ENCODE assay signal across 8 cellular contexts in genomic region chr1:162391790-162392563, GRCh38. TPM values are rescaled to one million over a fixed set of nuclear protein-coding genes. Genes with fewer than 3 reads are reported as not detected.
DNase-seq lines count a peak whose midpoint lies in the region; ATAC-seq, FAIRE-seq and TF ChIP-seq lines count a peak whose summit lies in the region.

No MANE protein-coding gene starts in this region.

- POLR2A ChIA-PET in K562 (lab: Yijun Ruan, JAX) = interaction anchor here (1.8 kb wide), 1 partner anchor 15 kb away, joined by 6 read pairs; no protein-coding TSS in a partner anchor

- TF ChIP-seq CTCF in BE2C (IDR thresholded peaks at IDR 0.05; ENCODE audit: low read depth, low read length) (peak; percentile 90), GM13977 (IDR thresholded peaks at IDR 0.05; ENCODE audit: extremely low read depth, insufficient read depth, missing control alignments) (peak; percentile 77), K562 (IDR thresholded peaks at IDR 0.05 in 2 of 3, conservative IDR thresholded peaks at IDR 0.05 in 1 of 3; ENCODE audit: insufficient read depth in 2 of 3, low read depth in 1 of 3, low read length in 3 of 3) (peak; percentile 69 to 88 (median 84)), kidney (IDR thresholded peaks at IDR 0.05; ENCODE audit: borderline replicate concordance, extremely low read depth, insufficient read depth) (peak; percentile 75), upper lobe of right lung (IDR thresholded peaks at IDR 0.05) (peak; percentile 76)

- intact Hi-C loops in K562 (cut with micrococcal nuclease) = loop anchor here (1.0 to 5.0 kb wide), 3 partner anchors 35 to 336 kb away; no protein-coding TSS in a partner anchor
- intact Hi-C loops in kidney (cut with DNase I) = no loop called here
- intact Hi-C loops in upper lobe of right lung (cut with DNase I) = no loop called here

- CTCF ChIA-PET in K562 (lab: Yijun Ruan, JAX; ENCODE audit: low intra/inter-chr PET ratio) = interaction anchor here (1.3 to 3.6 kb wide), 3 partner anchors 34 to 336 kb away, joined by 4 to 19 read pairs (median 4); no protein-coding TSS in a partner anchor

- WGBS in K562 (ENCODE audit: insufficient coverage, low coverage, missing lambda C conversion rate) = 3% methylated on average over 4 of the region's 4 CpGs

- peak; percentile 34 for DNase-seq in BE2C
- peak; percentile 67 for DNase-seq in GM13977 (ENCODE audit: low spot score)
- peak; percentile 46 for DNase-seq in NCI-H2227 treated with DMSO at 0.1 percent for 48 hours (lab: John Stamatoyannopoulos, UW)
- DNase-seq in K562 (ENCODE audit: extremely low read depth in 1 of 4, low spot score in 3 of 4) = peak; percentile 63 to 83 (median 64)
- no peak for DNase-seq in kidney
- DNase-seq in upper lobe of right lung = no peak
- DNase-seq in effector CD8-positive, alpha-beta T cell (lab: John Stamatoyannopoulos, UW) = no peak

- peak; percentile 67 for FAIRE-seq in K562 (lab: Jason Lieb, UNC)
- peak; percentile 58 for FAIRE-seq in kidney (lab: Jason Lieb, UNC)

- peak overlapping the region; percentile 78 for H3K27ac ChIP-seq in K562 (ENCODE audit: extremely low read depth, low read depth, low read length)
- no peak overlapping the region for H3K27ac ChIP-seq in kidney (ENCODE audit: low read depth in 2 of 2, low read length in 2 of 2)
- no peak overlapping the region for H3K27ac ChIP-seq in upper lobe of right lung

- TF ChIP-seq POLR2A in K562 (conservative IDR thresholded peaks at IDR 0.05) = no peak

- 0 out of 2 replicates have a peak, but pooled peaks have one; percentile 18 for TF ChIP-seq EP300 in K562 (IDR thresholded peaks at IDR 0.05; ENCODE audit: low read length)

- TF ChIP-seq RAD21 in K562 (CRISPR knock-in tag; conservative IDR thresholded peaks at IDR 0.05 in 1 of 2, IDR thresholded peaks at IDR 0.05 in 1 of 2) = peak; percentile 89 to 98

- H4K20me1 ChIP-seq in K562 (replicated peaks; ENCODE audit: control insufficient read depth, insufficient read depth, low read length) = no peaks in the 10 kb centered on the region

- H3K9ac ChIP-seq in K562 (ENCODE audit: insufficient read depth in 1 of 2, low read depth in 2 of 2, low read length in 2 of 2) (peak overlapping the region in 1 of 2 experiments; percentile 56; a peak in 2 of 4 replicates), kidney (ENCODE audit: low read length in 2 of 2) (no peak overlapping the region)

- no peak overlapping the region for H3K4me3 ChIP-seq in BE2C (ENCODE audit: low read depth, low read length)
- H3K4me3 ChIP-seq in K562 = no peak overlapping the region
- H3K4me3 ChIP-seq in kidney (ENCODE audit: low read length in 2 of 2) = peak overlapping the region in 1 of 2 donors; percentile 15
- H3K4me3 ChIP-seq in upper lobe of right lung = no peak overlapping the region

- peaks cover 3% of the 10 kb centered on the region for H3K9me1 ChIP-seq in K562 (ENCODE audit: control insufficient read depth, insufficient read depth, low read length)

- BruUV-seq in K562 (replicated peaks; lab: Mats Ljungman, UMichigan) = no TSS peak

- H3K4me1 ChIP-seq in BE2C (no peaks in the 10 kb centered on the region), K562 (replicated peaks in 1 of 2; ENCODE audit: control insufficient read depth in 2 of 2, insufficient read depth in 2 of 2, low read length in 2 of 2) (peaks cover 44 to 56% of the 10 kb centered on the region in 2 experiments), kidney (ENCODE audit: control insufficient read depth in 1 of 2, insufficient read depth in 1 of 2, low read depth in 1 of 2, low read length in 2 of 2) (peaks cover 0 to 6% of the 10 kb centered on the region in 2 donors), upper lobe of right lung (no peaks in the 10 kb centered on the region)

- H3K79me2 ChIP-seq in K562 (ENCODE audit: control insufficient read depth, insufficient read depth, low read length) = no peaks in the 10 kb centered on the region

- H3K4me2 ChIP-seq in K562 (ENCODE audit: insufficient read depth, low read length) = peak overlapping the region; percentile 76

- peak overlapping the region; percentile 92 for H2AFZ ChIP-seq in K562 (ENCODE audit: low read depth, low read length)

- in situ Hi-C loops in GM13977 (cut with MboI; ENCODE audit: low pct_unique_long_range_greater_than_20kb, low sequenced_read_pairs, unreplicated experiment) = no loop called here
- in situ Hi-C loops in K562 (cut with MboI) = no loop called here

- no peaks in the 10 kb centered on the region for H3K9me3 ChIP-seq in BE2C
- H3K9me3 ChIP-seq in K562 (replicated peaks; ENCODE audit: control insufficient read depth, insufficient read depth, low read depth, low read length) = no peaks in the 10 kb centered on the region
- no peaks in the 10 kb centered on the region for H3K9me3 ChIP-seq in kidney (ENCODE audit: control insufficient read depth in 1 of 2, low read length in 2 of 2)
- no peaks in the 10 kb centered on the region for H3K9me3 ChIP-seq in upper lobe of right lung

- H3K27me3 ChIP-seq in BE2C (no peaks in the 10 kb centered on the region), K562 (ENCODE audit: control insufficient read depth in 2 of 2, insufficient read depth in 2 of 2, low read length in 2 of 2) (no peaks in the 10 kb centered on the region), upper lobe of right lung (no peaks in the 10 kb centered on the region)

- ATAC-seq in K562 = peak; percentile 50
- peak; percentile 91 for ATAC-seq in upper lobe of right lung
- no peak for ATAC-seq in HG03571 (IDR thresholded peaks at IDR 0.05; ENCODE audit: unreplicated experiment)

- H3K36me3 ChIP-seq in BE2C (no peaks in the 10 kb centered on the region), K562 (ENCODE audit: control insufficient read depth, insufficient read depth, low read length) (no peaks in the 10 kb centered on the region), kidney (ENCODE audit: control insufficient read depth in 1 of 2, insufficient read depth in 2 of 2, low read length in 2 of 2) (no peaks in the 10 kb centered on the region), upper lobe of right lung (no peaks in the 10 kb centered on the region)

RNA-seq across cellular contexts. Expression of gene C1orf226, which starts 10.4 kb away (rescaled TPM):
- 5.1 TPM for polyA plus RNA-seq in BE2C (2012; ENCODE audit: insufficient read depth, insufficient read length, low read depth)
- 1.0 and 2.1 TPM in 2 replicates for total RNA-seq in K562 (2011; cell fraction: chromatin; rRNA removed; ENCODE audit: low replicate concordance)
- total RNA-seq in K562 (2011; cell fraction: nucleolus; rRNA removed) = 0.92 and 1.2 TPM in 2 replicates
- total RNA-seq in K562 (2011; cell fraction: nucleoplasm; rRNA removed) = 1.6 and 1.9 TPM in 2 replicates
- total RNA-seq in K562 (2014; rRNA removed) = 0.36 and 0.37 TPM in 2 replicates
- 0.47 and 0.64 TPM in 2 replicates for total RNA-seq in K562 (2014; rRNA removed; fragmentation: Illumina TruSeq; extraction: Trizol)
- 0.33 and 0.53 TPM in 2 replicates for total RNA-seq in K562 (2015; rRNA removed; fragmentation: Illumina TruSeq; extraction: Trizol)
- total RNA-seq in K562 (2021) = 1.4 and 1.6 TPM in 2 replicates
- 0.81 and 1.4 TPM in 2 replicates for polyA plus RNA-seq in K562 (2011; rRNA removed)
- 0.97 and 1.4 TPM in 2 replicates for polyA plus RNA-seq in K562 (2011; cell fraction: cytosol; rRNA removed)
- 1.9 and 2.6 TPM in 2 replicates for polyA plus RNA-seq in K562 (2011; cell fraction: nucleus; rRNA removed)
- polyA plus RNA-seq in K562 (2012) = 1.2 and 1.6 TPM in 2 replicates
- polyA plus RNA-seq in K562 (2014; fragmentation: Illumina TruSeq; extraction: Trizol) = 1.2 and 1.3 TPM in 2 replicates
- polyA plus RNA-seq in K562 (2014; fragmentation: Nextera tagmentation; extraction: Ambion mirVana) = under 1 TPM; 0.10 to 0.20 TPM
- polyA plus RNA-seq in K562 (2014; rRNA removed) = 0.56 and 0.88 TPM in 2 replicates
- polyA minus RNA-seq in K562 (2011; rRNA and poly(A)+ RNA removed) = 0.70 and 1.4 TPM in 2 replicates
- 0.57 and 2.2 TPM in 2 replicates for polyA minus RNA-seq in K562 (2011; cell fraction: cytosol; rRNA and poly(A)+ RNA removed)
- 0.67 and 1.4 TPM in 2 replicates for polyA minus RNA-seq in K562 (2011; cell fraction: nucleus; rRNA and poly(A)+ RNA removed)
- total RNA-seq in kidney = 15.2 TPM
- 4.9 TPM for polyA plus RNA-seq in kidney (ENCODE audit: insufficient read depth, low read depth, low replicate concordance)
- 7.1 TPM for total RNA-seq in upper lobe of right lung

RNA-seq across cellular contexts. Expression of gene SPATA46, which starts 15.3 kb away (rescaled TPM):
- 1.6 TPM for polyA plus RNA-seq in BE2C (2012; ENCODE audit: insufficient read depth, insufficient read length, low read depth)
- not detected in 2 replicates for total RNA-seq in K562 (2011; cell fraction: chromatin; rRNA removed; ENCODE audit: low replicate concordance)
- total RNA-seq in K562 (2011; cell fraction: nucleolus; rRNA removed) = not detected in 2 replicates
- not detected in 2 replicates for total RNA-seq in K562 (2011; cell fraction: nucleoplasm; rRNA removed)
- total RNA-seq in K562 (2014; rRNA removed) = not detected in 2 replicates
- total RNA-seq in K562 (2014; rRNA removed; fragmentation: Illumina TruSeq; extraction: Trizol) = not detected in 2 replicates
- not detected in 2 replicates for total RNA-seq in K562 (2015; rRNA removed; fragmentation: Illumina TruSeq; extraction: Trizol)
- total RNA-seq in K562 (2021) = not detected in 2 replicates
- polyA plus RNA-seq in K562 (2011; rRNA removed) = 0.04 TPM in 2 replicates
- 0.03 TPM in 1 of 2 replicates, not detected in the other for polyA plus RNA-seq in K562 (2011; cell fraction: cytosol; rRNA removed)
- polyA plus RNA-seq in K562 (2011; cell fraction: nucleus; rRNA removed) = 0.14 TPM in 1 of 2 replicates, not detected in the other
- 0.15 TPM in 1 of 2 replicates, not detected in the other for polyA plus RNA-seq in K562 (2012)
- not detected in 2 replicates for polyA plus RNA-seq in K562 (2014; fragmentation: Illumina TruSeq; extraction: Trizol)
- polyA plus RNA-seq in K562 (2014; fragmentation: Nextera tagmentation; extraction: Ambion mirVana) = under 1 TPM in 1 of 2 experiments, not detected in 1; 0.11 TPM
- not detected in 2 replicates for polyA plus RNA-seq in K562 (2014; rRNA removed)
- polyA minus RNA-seq in K562 (2011; rRNA and poly(A)+ RNA removed) = not detected in 2 replicates
- not detected in 2 replicates for polyA minus RNA-seq in K562 (2011; cell fraction: cytosol; rRNA and poly(A)+ RNA removed)
- polyA minus RNA-seq in K562 (2011; cell fraction: nucleus; rRNA and poly(A)+ RNA removed) = not detected in 2 replicates
- total RNA-seq in kidney = not detected
- not detected for polyA plus RNA-seq in kidney (ENCODE audit: insufficient read depth, low read depth, low replicate concordance)
- total RNA-seq in upper lobe of right lung = not detected

RNA-seq across cellular contexts. Expression of gene SH2D1B, which starts 20.0 kb away (rescaled TPM):
- not detected for polyA plus RNA-seq in BE2C (2012; ENCODE audit: insufficient read depth, insufficient read length, low read depth)
- total RNA-seq in K562 (2011; cell fraction: chromatin; rRNA removed; ENCODE audit: low replicate concordance) = 4.8 and 6.8 TPM in 2 replicates
- total RNA-seq in K562 (2011; cell fraction: nucleolus; rRNA removed) = 2.2 and 2.8 TPM in 2 replicates
- 4.0 and 5.0 TPM in 2 replicates for total RNA-seq in K562 (2011; cell fraction: nucleoplasm; rRNA removed)
- total RNA-seq in K562 (2014; rRNA removed) (5.2 and 5.6 TPM in 2 replicates), K562 (2014; rRNA removed; fragmentation: Illumina TruSeq; extraction: Trizol) (9.7 and 10.8 TPM in 2 replicates), K562 (2015; rRNA removed; fragmentation: Illumina TruSeq; extraction: Trizol) (7.9 and 8.3 TPM in 2 replicates), K562 (2021) (5.4 and 6.3 TPM in 2 replicates), kidney (0.76 TPM), upper lobe of right lung (1.9 TPM)
- polyA plus RNA-seq in K562 (2011; rRNA removed) (4.8 and 5.7 TPM in 2 replicates), K562 (2014; fragmentation: Illumina TruSeq; extraction: Trizol) (13.4 and 14.1 TPM in 2 replicates), K562 (2014; fragmentation: Nextera tagmentation; extraction: Ambion mirVana) (10 to 100 TPM; 17.1 to 19.6 TPM), K562 (2014; rRNA removed) (7.2 and 12.3 TPM in 2 replicates), kidney (ENCODE audit: insufficient read depth, low read depth, low replicate concordance) (not detected)
- polyA plus RNA-seq in K562 (2011; cell fraction: cytosol; rRNA removed) = 3.3 and 5.0 TPM in 2 replicates
- polyA plus RNA-seq in K562 (2011; cell fraction: nucleus; rRNA removed) = 4.2 and 4.5 TPM in 2 replicates
- 3.6 and 9.5 TPM in 2 replicates for polyA plus RNA-seq in K562 (2012)
- polyA minus RNA-seq in K562 (2011; rRNA and poly(A)+ RNA removed) = 3.4 and 4.4 TPM in 2 replicates
- polyA minus RNA-seq in K562 (2011; cell fraction: cytosol; rRNA and poly(A)+ RNA removed) = 1.0 and 1.7 TPM in 2 replicates
- polyA minus RNA-seq in K562 (2011; cell fraction: nucleus; rRNA and poly(A)+ RNA removed) = 1.3 and 2.6 TPM in 2 replicates

Comparison
In these comparisons a context has a peak if more than half of its experiments do, and no peak if none do; other contexts are left out.
1. DNase-seq: peak in BE2C (single experiment), GM13977 (single experiment), NCI-H2227 treated with DMSO at 0.1 percent for 48 hours (single experiment) and K562 (4 of 4); none in kidney (single experiment), upper lobe of right lung (single experiment) and effector CD8-positive, alpha-beta T cell (single experiment).
2. Peak in every context shown above with its lines, with median percentiles within 50 percentile points of each other: CTCF ChIP-seq.